1 cellular context compared by ENCODE assay signal in genomic region chr9:78400496-78400895, GRCh38.
TF ChIP-seq lines count a peak whose summit lies in the region.

No MANE protein-coding gene starts in this region.

TF ChIP-seq in K562, 482 proteins besides CTCF, POLR2A, EP300 and RAD21 (continued from another document):
- TF ChIP-seq REST (CRISPR knock-in tag; IDR thresholded peaks at IDR 0.05; ENCODE audit: low read depth) (no peak), ZNF764 (CRISPR knock-in tag; IDR thresholded peaks at IDR 0.05; ENCODE audit: low read depth) (no peak), ZNF609 (CRISPR knock-in tag; IDR thresholded peaks at IDR 0.05; ENCODE audit: borderline replicate concordance) (no peak), RUNX1 (IDR thresholded peaks at IDR 0.05; ENCODE audit: low read depth) (no peak), ZFP36 (IDR thresholded peaks at IDR 0.05; ENCODE audit: low read depth, low read length, partially characterized antibody) (no peak), MLX (CRISPR knock-in tag; conservative IDR thresholded peaks at IDR 0.05) (no peak), XRCC5 (IDR thresholded peaks at IDR 0.05; ENCODE audit: low read depth, low read length) (no peak), MAFK (IDR thresholded peaks at IDR 0.05; ENCODE audit: low read length) (peak; percentile 80), CUX1 (CRISPR knock-in tag; IDR thresholded peaks at IDR 0.05) (no peak), CGGBP1 (CRISPR knock-in tag; IDR thresholded peaks at IDR 0.05) (no peak), THAP12 (CRISPR knock-in tag; IDR thresholded peaks at IDR 0.05) (no peak), ZNF766 (CRISPR knock-in tag; conservative IDR thresholded peaks at IDR 0.05) (no peak), HNRNPUL1 (IDR thresholded peaks at IDR 0.05; ENCODE audit: low read length) (no peak), SMARCA4 (IDR thresholded peaks at IDR 0.05) (no peak), E2F4 (CRISPR knock-in tag; IDR thresholded peaks at IDR 0.05; ENCODE audit: low read depth) (no peak), RNF2 (IDR thresholded peaks at IDR 0.05) (no peak), HSF4 (CRISPR knock-in tag; IDR thresholded peaks at IDR 0.05; ENCODE audit: borderline replicate concordance) (no peak), ARID1B (IDR thresholded peaks at IDR 0.05) (no peak), C11orf30 (IDR thresholded peaks at IDR 0.05; ENCODE audit: low read depth) (peak; percentile 69), MAFG (tag; conservative IDR thresholded peaks at IDR 0.05) (peak; percentile 71), TCFL5 (CRISPR knock-in tag; conservative IDR thresholded peaks at IDR 0.05) (no peak), ZFPM2 (CRISPR knock-in tag; IDR thresholded peaks at IDR 0.05) (no peak), RBM15 (IDR thresholded peaks at IDR 0.05; ENCODE audit: insufficient read depth, low read length) (no peak), ZNF280A (IDR thresholded peaks at IDR 0.05; ENCODE audit: low read depth, partially characterized antibody) (no peak), ZNF3 (CRISPR knock-in tag; IDR thresholded peaks at IDR 0.05) (no peak), CHAMP1 (IDR thresholded peaks at IDR 0.05) (no peak), ZNF316 (IDR thresholded peaks at IDR 0.05) (peak; percentile 77), ZNF224 (CRISPR knock-in tag; IDR thresholded peaks at IDR 0.05) (no peak), MAFF (IDR thresholded peaks at IDR 0.05; ENCODE audit: low read length) (peak; percentile 80), KLF10 (CRISPR knock-in tag; IDR thresholded peaks at IDR 0.05) (no peak)
